In genomic region chr12:87381747-87382146, GRCh38 we compare ENCODE assay signal across 27 cellular contexts.
"Had no signal": no experiment of that assay in that cellular context is flagged by ENCODE, and none has a peak within 500 bp of the region (broad histone marks: within the 10 kb centered on the region; RNA-seq: fewer than 3 reads in every experiment).

No MANE protein-coding gene starts in this region.

- H3K4me3 ChIP-seq: cardiac muscle cell had no signal

- H3K36me3 Mint-ChIP-seq: activated naive CD8-positive, alpha-beta T cell; T-cell had no signal

- ATAC-seq: activated T-helper 17 cell treated with anti-CD3 and anti-CD28 coated beads, Interleukin-2, amount 50 U/mL, for 72 hours; T-cell had no signal

- H3K27me3 ChIP-seq: brain microvascular endothelial cell, cardiac muscle cell had no signal

- H3K27ac ChIP-seq: brain microvascular endothelial cell, cardiac muscle cell, VCaP had no signal

- H3K36me3 ChIP-seq: brain microvascular endothelial cell, cardiac muscle cell had no signal

- H3K27ac Mint-ChIP-seq: activated CD4-positive, alpha-beta memory T cell treated with anti-CD3 and anti-CD28 coated beads, Interleukin-2, amount 10 ng/mL, durations not matched to agents 7 days and 5 days; activated naive CD4-positive, alpha-beta T cell treated with anti-CD3 and anti-CD28 coated beads for 36 hours; activated naive CD8-positive, alpha-beta T cell; activated T-helper 17 cell treated with anti-CD3 and anti-CD28 coated beads, Interleukin-2, amount 50 U/mL, for 72 hours; T-cell had no signal

- H3K4me3 Mint-ChIP-seq: activated CD4-positive, alpha-beta memory T cell treated with anti-CD3 and anti-CD28 coated beads, Interleukin-2, amount 10 ng/mL, durations not matched to agents 7 days and 5 days; activated naive CD4-positive, alpha-beta T cell treated with anti-CD3 and anti-CD28 coated beads for 36 hours; activated naive CD8-positive, alpha-beta T cell; activated T-helper 17 cell treated with anti-CD3 and anti-CD28 coated beads, Interleukin-2, amount 50 U/mL, for 72 hours; T-cell had no signal

- H3K4me1 Mint-ChIP-seq: activated CD4-positive, alpha-beta memory T cell treated with anti-CD3 and anti-CD28 coated beads, Interleukin-2, amount 10 ng/mL, durations not matched to agents 7 days and 5 days; activated T-helper 17 cell treated with anti-CD3 and anti-CD28 coated beads, Interleukin-2, amount 50 U/mL, for 72 hours; T-cell had no signal

- H3K9me3 Mint-ChIP-seq: activated T-helper 17 cell treated with anti-CD3 and anti-CD28 coated beads, Interleukin-2, amount 50 U/mL, for 72 hours had no signal

- H3K27me3 Mint-ChIP-seq: activated CD4-positive, alpha-beta memory T cell treated with anti-CD3 and anti-CD28 coated beads, Interleukin-2, amount 10 ng/mL, durations not matched to agents 7 days and 5 days; activated naive CD8-positive, alpha-beta T cell; activated T-helper 17 cell treated with anti-CD3 and anti-CD28 coated beads, Interleukin-2, amount 50 U/mL, for 72 hours; T-cell had no signal

- DNase-seq: activated CD4-positive, alpha-beta memory T cell treated with anti-CD3 and anti-CD28 coated beads, Interleukin-2, amount 10 ng/mL, durations not matched to agents 7 days and 5 days; activated CD4-positive, alpha-beta T cell treated with anti-CD3 and anti-CD28 coated beads, Interleukin-2, amount 50 U/mL, for 1 hour; activated CD4-positive, CD25-positive, alpha-beta regulatory T cell; activated gamma-delta T cell; activated naive CD4-positive, alpha-beta T cell treated with anti-CD3 and anti-CD28 coated beads for 36 hours; activated T-cell treated with anti-CD3 and anti-CD28 coated beads for 4 hours; activated T-cell treated with anti-CD3 and anti-CD28 coated beads, Interleukin-2, amount 50 U/mL, for 48 hours; amygdala; brain microvascular endothelial cell; NCI-H1092 treated with DMSO at 0.1 percent for 48 hours; NCI-H1417 treated with DMSO at 0.1 percent for 48 hours; NCI-H1694; NCI-H2029; NCI-H2107; NCI-H2171 treated with DMSO at 0.1 percent for 48 hours; NCI-H226; NCI-H510A; NCI-H526 treated with DMSO at 0.1 percent for 48 hours; NCI-H82; SIG-M5; T-cell; T-helper 2 cell; T1000 had no signal
